ENCODE assay signal across 30 cellular contexts in genomic region chr6:88403486-88403885, GRCh38.
"Had no signal": no experiment of that assay in that cellular context is flagged by ENCODE, and none has a peak within 500 bp of the region (broad histone marks: within the 10 kb centered on the region; RNA-seq: fewer than 3 reads in every experiment).

No MANE protein-coding gene starts in this region.

- H3K27ac Mint-ChIP-seq: activated B cell treated with CpG ODN at 0.5 μM for 24 hours; activated CD8-positive, alpha-beta memory T cell treated with anti-CD3 and anti-CD28 coated beads, Interleukin-2, amount 10 ng/mL, durations not matched to agents 7 days and 5 days; activated CD8-positive, alpha-beta T cell treated with anti-CD3 and anti-CD28 coated beads, Interleukin-2, amount 10 ng/mL, durations not matched to agents 7 days and 5 days; activated naive CD4-positive, alpha-beta T cell treated with anti-CD3 and anti-CD28 coated beads, Interleukin-2, amount 50 U/mL, for 24 hours; activated naive CD8-positive, alpha-beta T cell treated with anti-CD3 and anti-CD28 coated beads, Interleukin-2, amount 50 U/mL, for 24 hours; activated T-helper 2 cell treated with anti-CD3 and anti-CD28 coated beads, Interferon-gamma antibody, Interleukin-2, Interleukin-4, amounts not matched to agents 10 μg/mL and 5 μg/mL and 100 μg/mL, durations not matched to agents 14 hours and 24 hours and 36 hours; mesothelial cell of epicardium; naive B cell; nephron progenitor cell; stimulated activated naive B cell treated with anti-CD40 and anti-IgM and Interleukin-4, amounts not matched to agents 10 μg/mL and 1 μg/mL and 100 μg/mL, for 72 hours had no signal

- H3K9me3 ChIP-seq: body of pancreas, esophagus muscularis mucosa, psoas muscle, sigmoid colon, thyroid gland, vagina had no signal

- DNase-seq: activated B cell treated with CpG ODN at 0.5 μM for 24 hours; activated CD8-positive, alpha-beta memory T cell treated with anti-CD3 and anti-CD28 coated beads, Interleukin-2, amount 10 ng/mL, durations not matched to agents 7 days and 5 days; activated CD8-positive, alpha-beta T cell treated with anti-CD3 and anti-CD28 coated beads, Interleukin-2, amount 10 ng/mL, durations not matched to agents 7 days and 5 days; activated naive CD8-positive, alpha-beta T cell treated with anti-CD3 and anti-CD28 coated beads, Interleukin-2, amount 50 U/mL, for 24 hours; activated T-cell treated with anti-CD3 and anti-CD28 coated beads, Interleukin-2, amount 50 U/mL, for 48 hours; anterior cingulate cortex; body of pancreas; dermis blood vessel endothelial cell; effector CD4-positive, alpha-beta T cell; foreskin melanocyte; left colon; naive B cell; nephron progenitor cell; psoas muscle; sigmoid colon; stimulated activated CD4-positive, alpha-beta T cell treated with anti-CD3 and anti-CD28 coated beads, Interleukin-1b, Interleukin-23, amount 100 ng/mL, for 48 hours; stimulated activated CD4-positive, alpha-beta T cell treated with anti-CD3 and anti-CD28 coated beads, Interleukin-4, amount 100 ng/mL, for 4 hours; stimulated activated CD8-positive, alpha-beta memory T cell treated with anti-CD3 and anti-CD28 coated beads, Interleukin-4, amount 100 ng/mL, for 48 hours; stimulated activated naive B cell treated with anti-CD40 and anti-IgM and Interleukin-4, amounts not matched to agents 10 μg/mL and 1 μg/mL and 100 μg/mL, for 72 hours; stomach; thyroid gland; upper lobe of left lung had no signal

- H3K4me3 Mint-ChIP-seq: activated B cell treated with CpG ODN at 0.5 μM for 24 hours; activated CD8-positive, alpha-beta memory T cell treated with anti-CD3 and anti-CD28 coated beads, Interleukin-2, amount 10 ng/mL, durations not matched to agents 7 days and 5 days; activated CD8-positive, alpha-beta T cell treated with anti-CD3 and anti-CD28 coated beads, Interleukin-2, amount 10 ng/mL, durations not matched to agents 7 days and 5 days; activated naive CD4-positive, alpha-beta T cell treated with anti-CD3 and anti-CD28 coated beads, Interleukin-2, amount 50 U/mL, for 24 hours; activated naive CD8-positive, alpha-beta T cell treated with anti-CD3 and anti-CD28 coated beads, Interleukin-2, amount 50 U/mL, for 24 hours; mesothelial cell of epicardium; naive B cell; nephron progenitor cell; stimulated activated naive B cell treated with anti-CD40 and anti-IgM and Interleukin-4, amounts not matched to agents 10 μg/mL and 1 μg/mL and 100 μg/mL, for 72 hours had no signal

- H3K36me3 Mint-ChIP-seq: activated CD8-positive, alpha-beta memory T cell treated with anti-CD3 and anti-CD28 coated beads, Interleukin-2, amount 10 ng/mL, durations not matched to agents 7 days and 5 days; activated naive CD4-positive, alpha-beta T cell treated with anti-CD3 and anti-CD28 coated beads, Interleukin-2, amount 50 U/mL, for 24 hours; mesothelial cell of epicardium; naive B cell; stimulated activated naive B cell treated with anti-CD40 and anti-IgM and Interleukin-4, amounts not matched to agents 10 μg/mL and 1 μg/mL and 100 μg/mL, for 72 hours had no signal

- H3K27ac ChIP-seq: body of pancreas, cardiac muscle cell, esophagus muscularis mucosa, parathyroid adenoma, psoas muscle, sigmoid colon, stomach, thyroid gland, upper lobe of left lung, vagina had no signal

- H3K9me3 Mint-ChIP-seq: activated B cell treated with CpG ODN at 0.5 μM for 24 hours; activated naive CD4-positive, alpha-beta T cell treated with anti-CD3 and anti-CD28 coated beads, Interleukin-2, amount 50 U/mL, for 24 hours; activated naive CD8-positive, alpha-beta T cell treated with anti-CD3 and anti-CD28 coated beads, Interleukin-2, amount 50 U/mL, for 24 hours; activated T-helper 2 cell treated with anti-CD3 and anti-CD28 coated beads, Interferon-gamma antibody, Interleukin-2, Interleukin-4, amounts not matched to agents 10 μg/mL and 5 μg/mL and 100 μg/mL, durations not matched to agents 14 hours and 24 hours and 36 hours had no signal

- H3K4me1 ChIP-seq: body of pancreas, esophagus muscularis mucosa, parathyroid adenoma, psoas muscle, sigmoid colon, stomach, thyroid gland, upper lobe of left lung, vagina had no signal

- ATAC-seq: activated CD8-positive, alpha-beta memory T cell treated with anti-CD3 and anti-CD28 coated beads, Interleukin-2, amount 10 ng/mL, durations not matched to agents 7 days and 5 days; activated CD8-positive, alpha-beta T cell treated with anti-CD3 and anti-CD28 coated beads, Interleukin-2, amount 10 ng/mL, durations not matched to agents 7 days and 5 days; activated naive CD8-positive, alpha-beta T cell treated with anti-CD3 and anti-CD28 coated beads, Interleukin-2, amount 50 U/mL, for 24 hours; body of pancreas; left colon; psoas muscle; stimulated activated naive B cell treated with anti-CD40 and anti-IgM and Interleukin-4, amounts not matched to agents 10 μg/mL and 1 μg/mL and 100 μg/mL, for 72 hours had no signal

- H2AFZ ChIP-seq: parathyroid adenoma had no signal

- H3K36me3 ChIP-seq: cardiac muscle cell, esophagus muscularis mucosa, sigmoid colon, stomach, thyroid gland, upper lobe of left lung, vagina had no signal

- H3K27me3 Mint-ChIP-seq: activated B cell treated with CpG ODN at 0.5 μM for 24 hours; activated CD8-positive, alpha-beta memory T cell treated with anti-CD3 and anti-CD28 coated beads, Interleukin-2, amount 10 ng/mL, durations not matched to agents 7 days and 5 days had no signal

- H3K79me2 ChIP-seq: parathyroid adenoma had no signal

- H3K4me2 ChIP-seq: smooth muscle cell had no signal

- H3K4me1 Mint-ChIP-seq: activated B cell treated with CpG ODN at 0.5 μM for 24 hours; activated CD8-positive, alpha-beta memory T cell treated with anti-CD3 and anti-CD28 coated beads, Interleukin-2, amount 10 ng/mL, durations not matched to agents 7 days and 5 days; activated naive CD4-positive, alpha-beta T cell treated with anti-CD3 and anti-CD28 coated beads, Interleukin-2, amount 50 U/mL, for 24 hours; activated naive CD8-positive, alpha-beta T cell treated with anti-CD3 and anti-CD28 coated beads, Interleukin-2, amount 50 U/mL, for 24 hours; naive B cell; nephron progenitor cell; stimulated activated naive B cell treated with anti-CD40 and anti-IgM and Interleukin-4, amounts not matched to agents 10 μg/mL and 1 μg/mL and 100 μg/mL, for 72 hours had no signal

- H3K4me3 ChIP-seq: body of pancreas, cardiac muscle cell, esophagus muscularis mucosa, psoas muscle, sigmoid colon, smooth muscle cell, stomach, thyroid gland, upper lobe of left lung, vagina had no signal

- H3K27me3 ChIP-seq: body of pancreas, cardiac muscle cell, sigmoid colon, stomach, thyroid gland, upper lobe of left lung, vagina had no signal

- H3K9ac ChIP-seq: parathyroid adenoma had no signal
